Comparison of ENCODE assay signal across 9 cellular contexts in the genomic region with DNA sequence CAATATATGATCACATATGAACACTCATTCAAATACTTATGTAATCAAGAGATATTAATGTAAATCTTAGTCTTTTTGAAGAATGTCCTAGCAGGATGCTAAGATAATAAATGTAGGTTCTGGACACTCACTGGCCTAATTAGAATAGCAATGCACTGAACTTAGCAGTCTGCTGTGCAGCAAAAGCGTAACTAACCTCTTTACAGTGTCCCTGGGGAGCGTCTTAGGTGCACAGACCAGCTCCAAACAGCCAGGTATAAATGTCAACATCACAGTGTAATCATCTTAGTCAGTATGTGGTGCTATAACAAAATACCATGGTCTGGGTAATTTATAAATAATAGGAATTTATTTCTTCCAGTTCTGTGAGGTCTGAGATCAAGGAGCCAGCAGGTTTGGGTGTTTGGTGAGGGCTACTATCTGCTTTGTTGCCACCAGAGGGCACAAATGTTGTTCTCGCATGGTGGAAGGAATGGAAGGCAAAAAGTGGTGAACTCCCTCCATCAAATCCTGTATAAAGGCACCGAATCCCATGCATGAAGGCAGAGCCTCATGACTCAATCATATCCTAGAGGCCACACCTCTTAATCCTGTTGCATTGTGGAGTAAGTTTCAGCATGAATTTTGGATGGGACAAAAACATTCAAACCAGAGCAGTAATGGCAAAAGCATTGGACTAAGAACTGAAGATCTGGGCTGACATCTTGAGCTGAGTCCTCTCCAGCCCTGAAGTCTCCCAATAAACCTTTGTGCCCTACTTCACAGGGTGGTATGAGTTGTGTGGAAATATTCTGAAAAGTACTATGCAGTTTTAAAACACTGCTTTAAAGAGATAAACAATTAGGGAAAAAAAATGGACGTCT. TPM values are rescaled to one million over a fixed set of nuclear protein-coding genes. Genes with fewer than 3 reads are reported as not detected.
DNase-seq lines count a peak whose midpoint lies in the region; ATAC-seq, FAIRE-seq and TF ChIP-seq lines count a peak whose summit lies in the region.
"Had no signal": no experiment of that assay in that cellular context is flagged by ENCODE, and none has a peak within 500 bp of the region (broad histone marks: within the 10 kb centered on the region; RNA-seq: fewer than 3 reads in every experiment).

No MANE protein-coding gene starts in this region.

- 83 to 89% methylated on average over 5 of the region's 5 CpGs for WGBS in heart right ventricle, 2 donors
- 81 to 84% methylated on average over 5 of the region's 5 CpGs for WGBS in aorta, 2 donors

- H3K4me3 ChIP-seq in heart right ventricle (no peak overlapping the region), right atrium auricular region (no peak overlapping the region), endothelial cell of umbilical vein (replicated peaks in 1 of 3; ENCODE audit: insufficient read depth in 1 of 3, low read depth in 1 of 3, low read length in 3 of 3) (no peak overlapping the region), aorta (ENCODE audit: low read length in 2 of 2) (no peak overlapping the region)
- H3K4me3 ChIP-seq: lung had no signal

- TF ChIP-seq POLR2A in endothelial cell of umbilical vein (IDR thresholded peaks at IDR 0.05; ENCODE audit: low read depth, low read length): no peak

- no peaks in the 10 kb centered on the region for H3K9me1 ChIP-seq in endothelial cell of umbilical vein (replicated peaks; ENCODE audit: control insufficient read depth, extremely low read depth, insufficient read depth, low read length)

- dilution Hi-C loops in endothelial cell of umbilical vein (cut with MboI; ENCODE audit: extremely low pct_ligation_motif_present, low sequenced_read_pairs): no loop called here

- no peak overlapping the region for H2AFZ ChIP-seq in endothelial cell of umbilical vein (ENCODE audit: low read depth, low read length)

- no peak for DNase-seq in heart right ventricle
- no peak for DNase-seq in right atrium auricular region (ENCODE audit: low spot score)
- DNase-seq in NCI-H748 treated with DMSO at 0.1 percent for 48 hours (lab: John Stamatoyannopoulos, UW): peak; percentile 5
- peak; percentile 13 for DNase-seq in endothelial cell of umbilical vein (ENCODE audit: low read depth, low spot score)
- peak; percentile 29 for DNase-seq in urothelium cell line (ENCODE audit: low spot score)
- no peak for DNase-seq in aorta
- DNase-seq in GM19238 (ENCODE audit: insufficient read length, low spot score): no peak

- TF ChIP-seq CTCF in heart right ventricle (IDR thresholded peaks at IDR 0.05): peak in 6 of 9 donors; percentile 6 to 41 (median 22)
- peak in 1 of 2 donors; percentile 39 for TF ChIP-seq CTCF in right atrium auricular region (IDR thresholded peaks at IDR 0.05)
- TF ChIP-seq CTCF in endothelial cell of umbilical vein (IDR thresholded peaks at IDR 0.05; ENCODE audit: extremely low read depth in 1 of 2, insufficient read depth in 1 of 2, low read depth in 1 of 2, low read length in 2 of 2): peak; percentile 42 to 56

- H3K36me3 ChIP-seq in heart right ventricle (peaks cover 0 to 39% (median 6%) of the 10 kb centered on the region in 9 donors), right atrium auricular region (no peaks in the 10 kb centered on the region), endothelial cell of umbilical vein (ENCODE audit: control insufficient read depth in 2 of 2, extremely low read depth in 1 of 2, insufficient read depth in 2 of 2, low read length in 2 of 2) (no peaks in the 10 kb centered on the region), aorta (ENCODE audit: control insufficient read depth in 1 of 2, insufficient read depth in 2 of 2, low read length in 1 of 2) (peaks cover 0 to 2% of the 10 kb centered on the region in 2 donors)

- no peaks in the 10 kb centered on the region for H4K20me1 ChIP-seq in endothelial cell of umbilical vein (replicated peaks; ENCODE audit: control insufficient read depth, extremely low read depth, insufficient read depth, low read length)

- H3K27me3 ChIP-seq in heart right ventricle (no peaks in the 10 kb centered on the region), right atrium auricular region (no peaks in the 10 kb centered on the region), endothelial cell of umbilical vein (ENCODE audit: control insufficient read depth in 2 of 2, insufficient read depth in 2 of 2, low read length in 2 of 2) (no peaks in the 10 kb centered on the region), aorta (ENCODE audit: control insufficient read depth in 1 of 2, insufficient read depth in 2 of 2, low read length in 1 of 2) (no peaks in the 10 kb centered on the region)

- H3K9me3 ChIP-seq in heart right ventricle (no peaks in the 10 kb centered on the region), right atrium auricular region (no peaks in the 10 kb centered on the region), endothelial cell of umbilical vein (replicated peaks; ENCODE audit: control insufficient read depth, insufficient read depth, low read length) (no peaks in the 10 kb centered on the region), aorta (ENCODE audit: control insufficient read depth, low read length) (no peaks in the 10 kb centered on the region)

- FAIRE-seq in endothelial cell of umbilical vein (lab: Jason Lieb, UNC) (peak; percentile 80), urothelium cell line (lab: Jason Lieb, UNC) (no peak)

- BruUV-seq in endothelial cell of umbilical vein (replicated peaks; lab: Mats Ljungman, UMichigan): no TSS peak

- H3K4me1 ChIP-seq in heart right ventricle (no peaks in the 10 kb centered on the region), right atrium auricular region (no peaks in the 10 kb centered on the region), endothelial cell of umbilical vein (ENCODE audit: control insufficient read depth, extremely low read depth, insufficient read depth, low read length) (no peaks in the 10 kb centered on the region), aorta (ENCODE audit: control insufficient read depth in 1 of 2, insufficient read depth in 2 of 2, low read length in 2 of 2) (no peaks in the 10 kb centered on the region)

- no peak overlapping the region for H3K27ac ChIP-seq in heart right ventricle
- no peak overlapping the region for H3K27ac ChIP-seq in right atrium auricular region
- no peak overlapping the region for H3K27ac ChIP-seq in endothelial cell of umbilical vein (ENCODE audit: insufficient read depth, low read depth, low read length)
- H3K27ac ChIP-seq in aorta (ENCODE audit: low read depth in 1 of 2, low read length in 2 of 2): no peak overlapping the region

- POLR2A ChIA-PET in endothelial cell of umbilical vein (lab: Charles Lee): no interaction called here

- CTCF ChIA-PET in endothelial cell of umbilical vein (lab: Charles Lee): interaction anchor here (0.7 to 2.1 kb wide), 9 partner anchors 9 to 554 kb away, joined by 3 to 11 read pairs (median 4); no protein-coding TSS in a partner anchor

- H3K4me2 ChIP-seq in endothelial cell of umbilical vein (ENCODE audit: insufficient read depth, low read length): no peak overlapping the region

- H3K9ac ChIP-seq in endothelial cell of umbilical vein (replicated peaks; ENCODE audit: extremely low read depth, insufficient read depth, low read length): no peak overlapping the region

- intact Hi-C loops in heart right ventricle (cut with DNase I): no loop called here
- intact Hi-C loops in endothelial cell of umbilical vein (cut with micrococcal nuclease): no loop called here
- intact Hi-C loops in aorta (cut with DNase I): no loop called here

- no peak for ATAC-seq in heart right ventricle
- ATAC-seq in aorta (ENCODE audit: low FRiP score): no peak
- ATAC-seq in GM18511 (IDR thresholded peaks at IDR 0.05; ENCODE audit: unreplicated experiment): no peak

- no peaks in the 10 kb centered on the region for H3K79me2 ChIP-seq in endothelial cell of umbilical vein (ENCODE audit: control insufficient read depth, insufficient read depth, low read length)

TF ChIP-seq in endothelial cell of umbilical vein, 7 proteins besides CTCF, POLR2A, EP300 and RAD21:
- TF ChIP-seq MYC (IDR thresholded peaks at IDR 0.05; ENCODE audit: low read depth, low read length): no peak
- TF ChIP-seq, protein P1, sequence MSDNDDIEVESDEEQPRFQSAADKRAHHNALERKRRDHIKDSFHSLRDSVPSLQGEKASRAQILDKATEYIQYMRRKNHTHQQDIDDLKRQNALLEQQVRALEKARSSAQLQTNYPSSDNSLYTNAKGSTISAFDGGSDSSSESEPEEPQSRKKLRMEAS (IDR thresholded peaks at IDR 0.05; ENCODE audit: insufficient read depth, insufficient read length): no peak
- TF ChIP-seq FOS (IDR thresholded peaks at IDR 0.05; ENCODE audit: borderline replicate concordance, insufficient read depth, low read length): no peak
- TF ChIP-seq JUN (IDR thresholded peaks at IDR 0.05; ENCODE audit: borderline replicate concordance, insufficient read depth, insufficient read length, low read depth): no peak
- no peak for TF ChIP-seq EZH2 (IDR thresholded peaks at IDR 0.05; ENCODE audit: borderline replicate concordance, low read depth, low read length, severe bottlenecking)
- TF ChIP-seq POLR2AphosphoS5 (IDR thresholded peaks at IDR 0.05; ENCODE audit: insufficient read depth, low read depth, low read length): no peak
- TF ChIP-seq GATA2 (IDR thresholded peaks at IDR 0.05; ENCODE audit: insufficient read depth, insufficient read length, low read depth, low read length): no peak

RNA-seq across cellular contexts. Expression of a gene that starts 41.8 kb away (rescaled TPM):
- total RNA-seq in heart right ventricle (10 to 100 TPM; 29.4 to 52.6 (median 37.7) TPM), right atrium auricular region (10 to 100 TPM; 54.5 to 60.9 TPM), endothelial cell of umbilical vein (15.7 and 16.9 TPM in 2 replicates), aorta (10 to 100 TPM; 66.8 to 89.6 TPM)
- polyA plus RNA-seq in heart right ventricle (10 to 100 TPM; 16.8 to 19.3 TPM), endothelial cell of umbilical vein (13.6 and 14.4 TPM in 2 replicates), aorta (10 to 100 TPM; 11.0 to 21.4 TPM)
- 9.0 and 10.2 TPM in 2 replicates for polyA plus RNA-seq in endothelial cell of umbilical vein (2011; cell fraction: cytosol; rRNA removed)
- polyA plus RNA-seq in endothelial cell of umbilical vein (2011; cell fraction: nucleus; rRNA removed): 9.9 and 13.5 TPM in 2 replicates
- polyA plus RNA-seq in endothelial cell of umbilical vein (2012): 9.1 and 10.3 TPM in 2 replicates
- 48.0 and 60.3 TPM in 2 replicates for polyA minus RNA-seq in endothelial cell of umbilical vein
- polyA minus RNA-seq in endothelial cell of umbilical vein (2011; cell fraction: cytosol; rRNA and poly(A)+ RNA removed): 23.9 TPM
- polyA minus RNA-seq in endothelial cell of umbilical vein (2011; cell fraction: nucleus; rRNA and poly(A)+ RNA removed): 26.5 and 28.2 TPM in 2 replicates

Comparison
In these comparisons a context has a peak if more than half of its experiments do, and no peak if none do; other contexts are left out.
1. DNase-seq: peak in NCI-H748 treated with DMSO at 0.1 percent for 48 hours (single experiment), endothelial cell of umbilical vein (single experiment) and urothelium cell line (single experiment); none in heart right ventricle (0 of 2), right atrium auricular region (single experiment), aorta (0 of 2) and GM19238 (single experiment).